9 cellular contexts compared by ENCODE assay signal in the genomic region with DNA sequence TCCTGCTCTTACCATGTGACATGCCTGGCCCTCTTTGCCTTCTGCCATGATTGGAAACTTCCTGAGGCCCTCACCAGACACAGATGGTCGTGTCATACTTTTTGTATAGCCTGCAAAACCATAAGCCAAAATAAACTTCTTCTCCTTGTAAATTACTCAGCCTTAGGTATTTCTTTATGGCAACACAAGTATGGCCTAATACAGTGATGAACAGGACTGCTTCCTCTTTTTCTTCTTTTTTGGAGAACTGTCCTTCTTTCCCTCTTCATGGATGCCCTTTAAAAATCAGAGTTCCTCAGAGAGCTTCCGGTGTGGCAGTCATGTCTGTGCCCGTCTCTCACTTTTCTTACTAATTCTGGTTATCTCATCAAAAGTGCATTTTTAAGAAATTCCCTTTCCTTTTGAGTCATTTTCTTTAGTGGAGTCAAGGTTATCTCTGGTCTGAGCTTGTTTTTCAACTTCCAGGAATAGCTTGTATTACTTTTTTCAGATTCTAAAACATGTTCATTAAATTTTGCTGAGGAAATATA. TPM values are rescaled to one million over a fixed set of nuclear protein-coding genes. Genes with fewer than 3 reads are reported as not detected.
DNase-seq lines count a peak whose midpoint lies in the region; ATAC-seq, FAIRE-seq and TF ChIP-seq lines count a peak whose summit lies in the region.
"Had no signal": no experiment of that assay in that cellular context is flagged by ENCODE, and none has a peak within 500 bp of the region (broad histone marks: within the 10 kb centered on the region; RNA-seq: fewer than 3 reads in every experiment).

No MANE protein-coding gene starts in this region.

- H3K4me2 ChIP-seq in OCI-LY3 (ENCODE audit: low read length) = peak overlapping the region; percentile 57
- no peak overlapping the region for H3K4me2 ChIP-seq in osteoblast (ENCODE audit: insufficient read depth, low read length)
- no peak overlapping the region for H3K4me2 ChIP-seq in mesendoderm (ENCODE audit: low read length)

- H3K4me3 ChIP-seq in OCI-LY3 (ENCODE audit: low read length) = peak overlapping the region; percentile 25
- H3K4me3 ChIP-seq in bronchial epithelial cell (ENCODE audit: low read depth, low read length) = no peak overlapping the region
- no peak overlapping the region for H3K4me3 ChIP-seq in osteoblast (ENCODE audit: insufficient read depth, low read length)
- no peak overlapping the region for H3K4me3 ChIP-seq in mesendoderm (ENCODE audit: low read length)

- no peak overlapping the region for H2BK5ac ChIP-seq in mesendoderm (ENCODE audit: low read length)

- no peak overlapping the region for H2AK5ac ChIP-seq in mesendoderm (ENCODE audit: low read length)

- H2BK15ac ChIP-seq in mesendoderm (replicated peaks; ENCODE audit: low read depth) = no peak overlapping the region

- no peaks in the 10 kb centered on the region for H4K20me1 ChIP-seq in OCI-LY3 (ENCODE audit: insufficient read depth, low read length)
- no peaks in the 10 kb centered on the region for H4K20me1 ChIP-seq in osteoblast (ENCODE audit: insufficient read depth, low read length)

- peaks cover 34% of the 10 kb centered on the region for H3K4me1 ChIP-seq in OCI-LY3 (ENCODE audit: low read length)
- H3K4me1 ChIP-seq in osteoblast (ENCODE audit: insufficient read depth, low read length) = peaks cover 16% of the 10 kb centered on the region
- no peaks in the 10 kb centered on the region for H3K4me1 ChIP-seq in mesendoderm (ENCODE audit: control insufficient read depth, low read depth, low read length)

- H3K36me3 ChIP-seq in OCI-LY3 (replicated peaks; ENCODE audit: low read depth, low read length) = no peaks in the 10 kb centered on the region
- no peaks in the 10 kb centered on the region for H3K36me3 ChIP-seq in bronchial epithelial cell (ENCODE audit: control insufficient read depth, insufficient read depth, low read length)
- no peaks in the 10 kb centered on the region for H3K36me3 ChIP-seq in osteoblast (ENCODE audit: insufficient read depth, low read length)
- H3K36me3 ChIP-seq in mesendoderm (ENCODE audit: control insufficient read depth, insufficient read depth, low read length) = no peaks in the 10 kb centered on the region

- FAIRE-seq in bronchial epithelial cell (lab: Jason Lieb, UNC) = no peak
- FAIRE-seq: endometrium had no signal

- no peak overlapping the region for H4K5ac ChIP-seq in mesendoderm (ENCODE audit: low read length)

- no peak overlapping the region for H3K18ac ChIP-seq in mesendoderm (ENCODE audit: low read length)

- H3K9ac ChIP-seq in OCI-LY3 (ENCODE audit: low read length) (peak overlapping the region; percentile 46; the same call in 1 of the 2 replicates), mesendoderm (ENCODE audit: low read length) (no peak overlapping the region)

- TF ChIP-seq CTCF in OCI-LY3 (IDR thresholded peaks at IDR 0.05; ENCODE audit: low read depth, low read length) (no peak), bronchial epithelial cell (IDR thresholded peaks at IDR 0.05; ENCODE audit: insufficient read depth, low read length, severe bottlenecking) (no peak), osteoblast (IDR thresholded peaks at IDR 0.05; ENCODE audit: extremely low read depth, low read depth, low read length) (no peak)

- DNase-seq in bronchial epithelial cell (ENCODE audit: low read depth) (peak; percentile 88), osteoblast (ENCODE audit: insufficient read length, low spot score, missing footprints) (no peak), hypothalamus (lab: John Stamatoyannopoulos, UW) (no peak), mesendoderm (no peak)

- H3K79me1 ChIP-seq in mesendoderm (ENCODE audit: low read length) = no peaks in the 10 kb centered on the region

- H2BK120ac ChIP-seq in mesendoderm (ENCODE audit: low read depth, low read length) = no peak overlapping the region

- H3K56ac ChIP-seq in mesendoderm (ENCODE audit: low read length) = no peak overlapping the region

- no peak overlapping the region for H3K23ac ChIP-seq in mesendoderm (ENCODE audit: low read length)

- H3K27ac ChIP-seq in OCI-LY3 (ENCODE audit: low read length) (peak overlapping the region; percentile 80), osteoblast (ENCODE audit: low read depth, low read length) (peak overlapping the region; percentile 88), mesendoderm (ENCODE audit: low read depth, low read length) (no peak overlapping the region)

- no peaks in the 10 kb centered on the region for H3K79me2 ChIP-seq in OCI-LY3 (ENCODE audit: low read length)
- no peaks in the 10 kb centered on the region for H3K79me2 ChIP-seq in osteoblast (ENCODE audit: insufficient read depth, low read length)
- no peaks in the 10 kb centered on the region for H3K79me2 ChIP-seq in mesendoderm (ENCODE audit: control insufficient read depth, insufficient read depth, low read length)

- no CpG with 5 or more reads among the region's 3 CpGs for WGBS in mesendoderm (ENCODE audit: extremely low coverage, insufficient coverage, low lambda C conversion rate)

- H3K9me3 ChIP-seq in OCI-LY3 (ENCODE audit: insufficient read depth, low read length) (no peaks in the 10 kb centered on the region), osteoblast (ENCODE audit: low read depth, low read length) (no peaks in the 10 kb centered on the region)

- no peak overlapping the region for H3K4ac ChIP-seq in mesendoderm (ENCODE audit: low read depth, low read length)

- no peaks in the 10 kb centered on the region for H3K27me3 ChIP-seq in OCI-LY3 (ENCODE audit: low read depth, low read length)
- H3K27me3 ChIP-seq in bronchial epithelial cell (ENCODE audit: control insufficient read depth, insufficient read depth, low read length) = no peaks in the 10 kb centered on the region
- H3K27me3 ChIP-seq in osteoblast (ENCODE audit: insufficient read depth, low read length) = no peaks in the 10 kb centered on the region
- no peaks in the 10 kb centered on the region for H3K27me3 ChIP-seq in mesendoderm (ENCODE audit: insufficient read depth, low read length, poor library complexity)

- H2AFZ ChIP-seq in OCI-LY3 (ENCODE audit: low read depth, low read length) (no peak overlapping the region), osteoblast (ENCODE audit: low read length) (peak overlapping the region; percentile 63)

- ATAC-seq in GM21717 (IDR thresholded peaks at IDR 0.05; ENCODE audit: unreplicated experiment) (peak; percentile 58), HG02840 (IDR thresholded peaks at IDR 0.05; ENCODE audit: low FRiP score, unreplicated experiment) (no peak)

- H4K8ac ChIP-seq in mesendoderm (ENCODE audit: low read depth, low read length) = no peak overlapping the region

RNA-seq across cellular contexts. Expression of gene IL1A, which starts 9.2 kb away (rescaled TPM):
- total RNA-seq in bronchial epithelial cell (53.5 and 82.7 TPM in 2 replicates), osteoblast (not detected in 2 replicates)
- 0.53 TPM for polyA plus RNA-seq in mesendoderm (2013, experiment 1 of 2)
- polyA plus RNA-seq in mesendoderm (2013, experiment 2 of 2) = 0.59 TPM
- total RNA-seq: LHCN-M2 had no signal

RNA-seq across cellular contexts. Expression of gene CKAP2L, which starts 29.1 kb away (rescaled TPM):
- total RNA-seq in bronchial epithelial cell (0.13 and 0.26 TPM in 2 replicates), osteoblast (1.1 and 1.5 TPM in 2 replicates)
- polyA plus RNA-seq in mesendoderm (2013, experiment 1 of 2) = 18.4 TPM
- 17.9 TPM for polyA plus RNA-seq in mesendoderm (2013, experiment 2 of 2)

RNA-seq across cellular contexts. Expression of gene IL1B, which starts 43.1 kb away (rescaled TPM):
- total RNA-seq in bronchial epithelial cell = 22.6 and 41.0 TPM in 2 replicates
- 0.36 TPM in 1 of 2 replicates, not detected in the other for total RNA-seq in osteoblast
- polyA plus RNA-seq in mesendoderm (2013, experiment 1 of 2) = not detected
- polyA plus RNA-seq in mesendoderm (2013, experiment 2 of 2) = not detected

Comparison
In these comparisons a context has a peak if more than half of its experiments do, and no peak if none do; other contexts are left out.
1. RNA of gene IL1A, which starts 9.2 kb away (total RNA-seq): 53.5 to 82.7 TPM in bronchial epithelial cell; not detected in osteoblast; every median in the first group is over 10 times any median in the second.
2. RNA of gene IL1B, which starts 43.1 kb away (total RNA-seq): 22.6 to 41.0 TPM in bronchial epithelial cell; 0.36 TPM in osteoblast; every median in the first group is over 10 times any median in the second.